ENCODE assay signal across 8 cellular contexts in the genomic region with DNA sequence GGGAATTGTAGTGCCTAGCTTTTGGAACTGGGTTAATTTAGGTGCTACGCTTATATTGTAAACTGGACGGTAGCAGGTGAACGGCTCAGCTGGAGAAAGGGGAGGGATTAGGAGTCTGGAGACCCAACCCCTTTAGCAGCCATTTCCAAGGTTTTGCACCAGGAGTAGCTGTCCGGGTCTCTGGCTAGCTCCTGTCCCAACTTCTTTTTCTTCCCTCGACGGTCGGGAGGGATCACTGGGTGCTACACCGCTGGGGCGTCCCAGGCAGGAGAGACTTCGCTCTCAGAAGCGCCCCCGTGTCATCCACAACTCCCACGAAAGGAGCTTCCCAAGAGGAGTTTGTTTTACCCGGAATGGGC. TPM values are rescaled to one million over a fixed set of nuclear protein-coding genes. Genes with fewer than 3 reads are reported as not detected.
DNase-seq lines count a peak whose midpoint lies in the region; ATAC-seq and TF ChIP-seq lines count a peak whose summit lies in the region.

No MANE protein-coding gene starts in this region.

- H3K9me3 ChIP-seq in HAP-1 = no peaks in the 10 kb centered on the region
- no peaks in the 10 kb centered on the region for H3K9me3 ChIP-seq in endodermal cell (ENCODE audit: control insufficient read depth, low read length)
- no peaks in the 10 kb centered on the region for H3K9me3 ChIP-seq in neural progenitor cell (ENCODE audit: low read depth)
- no peaks in the 10 kb centered on the region for H3K9me3 ChIP-seq in osteoblast (ENCODE audit: low read depth, low read length)

- H2AFZ ChIP-seq in neural progenitor cell (replicated peaks) (peak overlapping the region; percentile 81), osteoblast (ENCODE audit: low read length) (no peak overlapping the region)

- no peaks in the 10 kb centered on the region for H3K36me3 Mint-ChIP-seq in endodermal cell (ENCODE audit: low read depth)
- no peaks in the 10 kb centered on the region for H3K36me3 Mint-ChIP-seq in neural progenitor cell
- H3K36me3 Mint-ChIP-seq in activated CD4-positive, alpha-beta T cell treated with anti-CD3 and anti-CD28 coated beads, Interleukin-2, amount 10 ng/mL, durations not matched to agents 7 days and 5 days (ENCODE audit: low read depth) = no peaks in the 10 kb centered on the region

- no peaks in the 10 kb centered on the region; the same call in none of the 2 replicates for H3K4me1 ChIP-seq in HAP-1
- H3K4me1 ChIP-seq in endodermal cell (ENCODE audit: control insufficient read depth, insufficient read depth, low read length) = no peaks in the 10 kb centered on the region
- no peaks in the 10 kb centered on the region for H3K4me1 ChIP-seq in neural progenitor cell
- H3K4me1 ChIP-seq in osteoblast (ENCODE audit: insufficient read depth, low read length) = no peaks in the 10 kb centered on the region

- WGBS in endodermal cell (ENCODE audit: insufficient coverage in 1 of 2, insufficient read length in 1 of 2), 2 experiments = 0% methylated on average over 2 to 14 of the region's 14 CpGs

- H3K27me3 ChIP-seq in HAP-1 (ENCODE audit: low read depth) (peaks cover 54% of the 10 kb centered on the region), endodermal cell (ENCODE audit: control insufficient read depth, insufficient read depth, low read length, poor library complexity, severe bottlenecking) (peaks cover 58% of the 10 kb centered on the region), neural progenitor cell (peaks cover 79% of the 10 kb centered on the region), osteoblast (ENCODE audit: insufficient read depth, low read length) (peaks cover 37% of the 10 kb centered on the region)

- H3K4me3 Mint-ChIP-seq in endodermal cell (peak overlapping the region; percentile 75), neural progenitor cell (peak overlapping the region; percentile 94)
- H3K4me3 Mint-ChIP-seq in activated CD4-positive, alpha-beta T cell treated with anti-CD3 and anti-CD28 coated beads, Interleukin-2, amount 10 ng/mL, durations not matched to agents 7 days and 5 days = no peak overlapping the region

- CTCF ChIA-PET in activated CD4-positive, alpha-beta T cell treated with anti-CD3 and anti-CD28 coated beads, Interleukin-2, amount 10 ng/mL, durations not matched to agents 7 days and 5 days (lab: Charles Lee) = no interaction called here

- H3K27ac ChIP-seq in endodermal cell (ENCODE audit: low read depth, low read length) (no peak overlapping the region), neural progenitor cell (no peak overlapping the region), osteoblast (ENCODE audit: low read depth, low read length) (no peak overlapping the region)

- H3K79me2 ChIP-seq in neural progenitor cell (ENCODE audit: low read depth) (no peaks in the 10 kb centered on the region), osteoblast (ENCODE audit: insufficient read depth, low read length) (no peaks in the 10 kb centered on the region)

- POLR2A ChIA-PET in activated CD4-positive, alpha-beta T cell treated with anti-CD3 and anti-CD28 coated beads, Interleukin-2, amount 10 ng/mL, durations not matched to agents 7 days and 5 days (lab: Charles Lee) = no interaction called here

- peak overlapping the region; percentile 90 for H3K4me2 ChIP-seq in neural progenitor cell
- H3K4me2 ChIP-seq in osteoblast (ENCODE audit: insufficient read depth, low read length) = no peak overlapping the region

- H3K9ac ChIP-seq in endodermal cell (ENCODE audit: extremely low read depth, low read length, poor library complexity, severe bottlenecking) (no peak overlapping the region), neural progenitor cell (no peak overlapping the region)

- H3K4me1 Mint-ChIP-seq in endodermal cell (peaks cover 14% of the 10 kb centered on the region), neural progenitor cell (peaks cover 13% of the 10 kb centered on the region)
- peaks cover 8% of the 10 kb centered on the region for H3K4me1 Mint-ChIP-seq in activated CD4-positive, alpha-beta T cell treated with anti-CD3 and anti-CD28 coated beads, Interleukin-2, amount 10 ng/mL, durations not matched to agents 7 days and 5 days

- DNase-seq in HAP-1 (ENCODE audit: low spot score in 2 of 2) (peak; percentile 12 to 51), NCI-H460 (ENCODE audit: extremely low read depth, low read depth) (peak; percentile 61), endodermal cell (peak; percentile 88), neural progenitor cell (ENCODE audit: low spot score) (peak; percentile 77), osteoblast (ENCODE audit: insufficient read length, low spot score, missing footprints) (no peak)
- no peak for DNase-seq in activated CD4-positive, alpha-beta T cell treated with anti-CD3 and anti-CD28 coated beads, Interleukin-2, amount 10 ng/mL, durations not matched to agents 7 days and 5 days

- no peak for TF ChIP-seq CTCF in endodermal cell (conservative IDR thresholded peaks at IDR 0.05)
- no peak for TF ChIP-seq CTCF in neural progenitor cell (IDR thresholded peaks at IDR 0.05)
- no peak for TF ChIP-seq CTCF in osteoblast (IDR thresholded peaks at IDR 0.05; ENCODE audit: extremely low read depth, low read depth, low read length)

- H4K20me1 ChIP-seq in neural progenitor cell (ENCODE audit: low read depth) = no peaks in the 10 kb centered on the region
- H4K20me1 ChIP-seq in osteoblast (ENCODE audit: insufficient read depth, low read length) = no peaks in the 10 kb centered on the region

- H3K27me3 Mint-ChIP-seq in endodermal cell (ENCODE audit: insufficient read depth) (peaks cover 62% of the 10 kb centered on the region), neural progenitor cell (ENCODE audit: insufficient read depth, low read depth) (peaks cover 40% of the 10 kb centered on the region)
- peaks cover 45% of the 10 kb centered on the region for H3K27me3 Mint-ChIP-seq in activated CD4-positive, alpha-beta T cell treated with anti-CD3 and anti-CD28 coated beads, Interleukin-2, amount 10 ng/mL, durations not matched to agents 7 days and 5 days

- H3K4me3 ChIP-seq in HAP-1 (peak overlapping the region; percentile 20), endodermal cell (ENCODE audit: low read length) (peak overlapping the region; percentile 86), neural progenitor cell (peak overlapping the region; percentile 63), osteoblast (ENCODE audit: insufficient read depth, low read length) (no peak overlapping the region)

- no peak for ATAC-seq in GM18909 (IDR thresholded peaks at IDR 0.05; ENCODE audit: poor library complexity, unreplicated experiment)
- ATAC-seq in HG02973 (IDR thresholded peaks at IDR 0.05; ENCODE audit: unreplicated experiment) = no peak

- peaks cover 25% of the 10 kb centered on the region for H3F3A ChIP-seq in neural progenitor cell (ENCODE audit: low read depth)

- H3K27ac Mint-ChIP-seq in endodermal cell (peak overlapping the region; percentile 80), neural progenitor cell (no peak overlapping the region)
- H3K27ac Mint-ChIP-seq in activated CD4-positive, alpha-beta T cell treated with anti-CD3 and anti-CD28 coated beads, Interleukin-2, amount 10 ng/mL, durations not matched to agents 7 days and 5 days = no peak overlapping the region

- H3K9me3 Mint-ChIP-seq in endodermal cell (no peaks in the 10 kb centered on the region), neural progenitor cell (no peaks in the 10 kb centered on the region)
- H3K9me3 Mint-ChIP-seq in activated CD4-positive, alpha-beta T cell treated with anti-CD3 and anti-CD28 coated beads, Interleukin-2, amount 10 ng/mL, durations not matched to agents 7 days and 5 days = no peaks in the 10 kb centered on the region

- in situ Hi-C loops in HAP-1 (cut with MboI; ENCODE audit: low sequenced_read_pairs) = no loop called here

- H3K36me3 ChIP-seq in HAP-1 (replicated peaks) = no peaks in the 10 kb centered on the region
- no peaks in the 10 kb centered on the region for H3K36me3 ChIP-seq in endodermal cell (ENCODE audit: control insufficient read depth, insufficient read depth, low read length)
- H3K36me3 ChIP-seq in neural progenitor cell = no peaks in the 10 kb centered on the region
- H3K36me3 ChIP-seq in osteoblast (ENCODE audit: insufficient read depth, low read length) = no peaks in the 10 kb centered on the region

RNA-seq across cellular contexts. Expression of a gene that starts 0.7 kb away (rescaled TPM):
- total RNA-seq in NCI-H460 (2014; rRNA removed; shearing (Covaris generic)) = 2.4 TPM in 2 replicates
- polyA plus RNA-seq in NCI-H460 (2014; cell fraction: nucleus; rRNA removed) = 0.04 and 0.10 TPM in 2 replicates
- total RNA-seq in endodermal cell (1 to 10 TPM; 7.1 to 7.4 TPM), neural progenitor cell (ENCODE audit: low replicate concordance) (0.19 and 0.40 TPM in 2 replicates), osteoblast (not detected in 2 replicates)
- 0.85 TPM for polyA plus RNA-seq in endodermal cell (2013, experiment 1 of 2)
- 1.1 TPM for polyA plus RNA-seq in endodermal cell (2013, experiment 2 of 2)
- total RNA-seq in activated CD4-positive, alpha-beta T cell treated with anti-CD3 and anti-CD28 coated beads, Interleukin-2, amount 10 ng/mL, durations not matched to agents 7 days and 5 days = not detected

Comparison
In these comparisons a context has a peak if more than half of its experiments do, and no peak if none do; other contexts are left out.
1. DNase-seq: peak in HAP-1 (2 of 2), NCI-H460 (single experiment), endodermal cell (single experiment) and neural progenitor cell (single experiment); none in activated CD4-positive, alpha-beta T cell treated with anti-CD3 and anti-CD28 coated beads, Interleukin-2, amount 10 ng/mL, durations not matched to agents 7 days and 5 days (single experiment) and osteoblast (single experiment).